Comparison of ENCODE assay signal across 12 cellular contexts in genomic region chr1:205512059-205513045, GRCh38. TPM values are rescaled to one million over a fixed set of nuclear protein-coding genes. Genes with fewer than 3 reads are reported as not detected.
A peak's percentile ranks its signal among the peaks of the same experiment; 100 is the strongest.
DNase-seq lines count a peak whose midpoint lies in the region; ATAC-seq and TF ChIP-seq lines count a peak whose summit lies in the region.
"Had no signal": no experiment of that assay in that cellular context is flagged by ENCODE, and none has a peak within 500 bp of the region (broad histone marks: within the 10 kb centered on the region; RNA-seq: fewer than 3 reads in every experiment).

No MANE protein-coding gene starts in this region.

- no peaks in the 10 kb centered on the region for H3K36me3 ChIP-seq in right atrium auricular region

- H3K27me3 ChIP-seq in right atrium auricular region: no peaks in the 10 kb centered on the region

- no peaks in the 10 kb centered on the region for H3K9me3 ChIP-seq in right atrium auricular region

- no peak overlapping the region for H3K4me3 ChIP-seq in right atrium auricular region

- peak overlapping the region; percentile 51 for H3K27ac Mint-ChIP-seq in WTC11

- H3K27me3 Mint-ChIP-seq in WTC11 (ENCODE audit: low read depth): no peaks in the 10 kb centered on the region

- H3K4me1 ChIP-seq in right atrium auricular region: peaks cover 0 to 77% of the 10 kb centered on the region in 2 donors

- no peak for ATAC-seq in WTC11
- ATAC-seq in GM19463 (IDR thresholded peaks at IDR 0.05; ENCODE audit: unreplicated experiment): no peak

- peak overlapping the region; percentile 78 to 85 for H3K27ac ChIP-seq in right atrium auricular region

- CTCF ChIA-PET in WTC11 (lab: Charles Lee): interaction anchor here (0.5 to 4.7 kb wide), 10 partner anchors 11 to 211 kb away, joined by 3 to 56 read pairs (median 6); no protein-coding TSS in a partner anchor

- DNase-seq in ELR (ENCODE audit: low read depth): peak; percentile 25
- no peak for DNase-seq in WTC11 (ENCODE audit: low spot score)
- no peak for DNase-seq in right atrium auricular region (ENCODE audit: low spot score)
- peak; percentile 73 for DNase-seq in pons (ENCODE audit: low spot score)
- no peak for DNase-seq in DMS114 treated with DMSO at 0.1 percent for 48 hours (lab: John Stamatoyannopoulos, UW; ENCODE audit: unreplicated experiment)
- no peak for DNase-seq in AG08395 (ENCODE audit: low spot score)
- no peak for DNase-seq in NCI-H345 treated with DMSO at 0.1 percent for 48 hours (lab: John Stamatoyannopoulos, UW; ENCODE audit: unreplicated experiment)
- DNase-seq: activated CD4-positive, CD25-positive, alpha-beta regulatory T cell; activated naive CD4-positive, alpha-beta T cell; effector CD8-positive, alpha-beta T cell; retina had no signal

- no peak overlapping the region for H3K4me3 Mint-ChIP-seq in WTC11

- H3K36me3 Mint-ChIP-seq in WTC11: peaks cover 7% of the 10 kb centered on the region; the same call in 1 of the 2 replicates

- H3K4me1 Mint-ChIP-seq in WTC11: peaks cover 53% of the 10 kb centered on the region

- POLR2A ChIA-PET in WTC11 (lab: Charles Lee): no interaction called here

- no peaks in the 10 kb centered on the region for H3K9me3 Mint-ChIP-seq in WTC11

- TF ChIP-seq CTCF in WTC11 (IDR thresholded peaks at IDR 0.05) (no peak), right atrium auricular region (IDR thresholded peaks at IDR 0.05) (no peak)

TF ChIP-seq in WTC11, 78 proteins besides CTCF, POLR2A, EP300 and RAD21:
- TF ChIP-seq NFATC4 (CRISPR knock-in tag; IDR thresholded peaks at IDR 0.05) (no peak), IRF1 (CRISPR knock-in tag; IDR thresholded peaks at IDR 0.05) (no peak), ZNF396 (CRISPR knock-in tag; IDR thresholded peaks at IDR 0.05; ENCODE audit: borderline replicate concordance) (no peak), NFYB (CRISPR knock-in tag; conservative IDR thresholded peaks at IDR 0.05; ENCODE audit: low read depth) (no peak), MAX (CRISPR knock-in tag; IDR thresholded peaks at IDR 0.05) (no peak), RORB (CRISPR knock-in tag; IDR thresholded peaks at IDR 0.05) (no peak), ELF4 (CRISPR knock-in tag; IDR thresholded peaks at IDR 0.05; ENCODE audit: low read depth) (no peak), ZNF138 (CRISPR knock-in tag; conservative IDR thresholded peaks at IDR 0.05) (no peak)
- TF ChIP-seq, protein P1, sequence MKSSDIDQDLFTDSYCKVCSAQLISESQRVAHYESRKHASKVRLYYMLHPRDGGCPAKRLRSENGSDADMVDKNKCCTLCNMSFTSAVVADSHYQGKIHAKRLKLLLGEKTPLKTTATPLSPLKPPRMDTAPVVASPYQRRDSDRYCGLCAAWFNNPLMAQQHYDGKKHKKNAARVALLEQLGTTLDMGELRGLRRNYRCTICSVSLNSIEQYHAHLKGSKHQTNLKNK (CRISPR knock-in tag; IDR thresholded peaks at IDR 0.05): no peak

RNA-seq across cellular contexts. Expression of gene CDK18, which starts 7.9 kb away (rescaled TPM):
- 62.1 to 71.9 TPM (median 64.7 TPM) in 3 replicates for total RNA-seq in WTC11 (2021)
- total RNA-seq in right atrium auricular region: 100 to 1,000 TPM in 1 of 2 donors, 10 to 100 TPM in 1; 85.6 to 116 TPM

RNA-seq across cellular contexts. Expression of gene BLACAT1, which starts 56.5 kb away (rescaled TPM):
- total RNA-seq in WTC11 (2021) (5.2 to 9.8 TPM (median 5.3 TPM) in 3 replicates), right atrium auricular region (under 1 TPM; 0.24 to 0.26 TPM)

Comparison
In these comparisons a context has a peak if more than half of its experiments do, and no peak if none do; other contexts are left out.
1. DNase-seq: peak in ELR (single experiment) and pons (single experiment); none in WTC11 (single experiment), right atrium auricular region (single experiment), DMS114 treated with DMSO at 0.1 percent for 48 hours (single experiment), AG08395 (single experiment) and NCI-H345 treated with DMSO at 0.1 percent for 48 hours (single experiment).